ENCODE assay signal across 6 cellular contexts in the genomic region with DNA sequence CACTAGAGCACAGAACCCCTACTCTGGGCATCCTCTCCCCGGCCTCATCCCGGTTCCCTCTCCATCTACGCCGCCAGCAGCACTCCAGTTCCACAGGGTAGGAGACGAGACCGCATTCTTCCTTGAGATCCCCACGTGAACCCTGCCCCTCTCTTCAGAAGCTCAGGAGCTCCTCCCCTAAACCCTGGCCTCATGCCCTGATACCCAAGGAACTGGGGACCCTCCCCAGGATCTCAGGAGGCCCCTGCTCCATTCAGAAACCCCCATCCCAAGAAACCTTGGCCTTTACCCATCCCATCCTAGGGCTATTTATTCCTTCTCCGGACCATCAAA. TPM values are rescaled to one million over a fixed set of nuclear protein-coding genes. Genes with fewer than 3 reads are reported as not detected.
A peak's percentile ranks its signal among the peaks of the same experiment; 100 is the strongest.
DNase-seq lines count a peak whose midpoint lies in the region; TF ChIP-seq lines count a peak whose summit lies in the region.

No MANE protein-coding gene starts in this region.

- no peaks in the 10 kb centered on the region for H3K27me3 ChIP-seq in kidney epithelial cell (ENCODE audit: control insufficient read depth, insufficient read depth, low read length)

- CTCF ChIA-PET in RWPE1 (lab: Yijun Ruan, JAX): no interaction called here

- peak overlapping the region; percentile 79 for H3K27ac ChIP-seq in C4-2B
- peak overlapping the region; percentile 93 for H3K27ac ChIP-seq in RWPE1

- peak overlapping the region; percentile 35 for H3K4me3 ChIP-seq in kidney epithelial cell (ENCODE audit: low read depth, low read length)

- H3K36me3 ChIP-seq in kidney epithelial cell (ENCODE audit: control insufficient read depth, insufficient read depth, low read length): peaks cover 1% of the 10 kb centered on the region

- DNase-seq in RWPE1 (ENCODE audit: low spot score) (no peak), kidney epithelial cell (ENCODE audit: low read depth) (no peak), HuH-7 (ENCODE audit: low spot score) (no peak), cerebellar cortex (ENCODE audit: low spot score) (no peak), AML-193 (lab: John Stamatoyannopoulos, UW) (no peak)

- no peak for TF ChIP-seq CTCF in C4-2B (conservative IDR thresholded peaks at IDR 0.05)
- TF ChIP-seq CTCF in RWPE1 (conservative IDR thresholded peaks at IDR 0.05; ENCODE audit: low read depth): no peak
- no peak for TF ChIP-seq CTCF in kidney epithelial cell (IDR thresholded peaks at IDR 0.05; ENCODE audit: insufficient read depth, low read length, poor library complexity, severe bottlenecking)

- POLR2A ChIA-PET in RWPE1 (lab: Yijun Ruan, JAX; ENCODE audit: low non-redundant PET): interaction anchor here (1.0 to 1.7 kb wide), 2 partner anchors 9 to 18 kb away, joined by 4 to 6 read pairs; no protein-coding TSS in a partner anchor

RNA-seq across cellular contexts. Expression of gene PRICKLE3, which starts 1.1 kb away (rescaled TPM):
- total RNA-seq in kidney epithelial cell: 12.7 and 17.7 TPM in 2 replicates

RNA-seq across cellular contexts. Expression of gene PLP2, which starts 13.3 kb away (rescaled TPM):
- 82.6 and 118 TPM in 2 replicates for total RNA-seq in kidney epithelial cell

RNA-seq across cellular contexts. Expression of gene SYP, which starts 15.0 kb away (rescaled TPM):
- 0.27 and 1.0 TPM in 2 replicates for total RNA-seq in kidney epithelial cell

RNA-seq across cellular contexts. Expression of gene MAGIX, which starts 22.5 kb away (rescaled TPM):
- 2.9 and 5.1 TPM in 2 replicates for total RNA-seq in kidney epithelial cell

RNA-seq across cellular contexts. Expression of gene CACNA1F, which starts 48.1 kb away (rescaled TPM):
- not detected in 2 replicates for total RNA-seq in kidney epithelial cell
